ENCODE assay signal across 1 cellular context in the genomic region with DNA sequence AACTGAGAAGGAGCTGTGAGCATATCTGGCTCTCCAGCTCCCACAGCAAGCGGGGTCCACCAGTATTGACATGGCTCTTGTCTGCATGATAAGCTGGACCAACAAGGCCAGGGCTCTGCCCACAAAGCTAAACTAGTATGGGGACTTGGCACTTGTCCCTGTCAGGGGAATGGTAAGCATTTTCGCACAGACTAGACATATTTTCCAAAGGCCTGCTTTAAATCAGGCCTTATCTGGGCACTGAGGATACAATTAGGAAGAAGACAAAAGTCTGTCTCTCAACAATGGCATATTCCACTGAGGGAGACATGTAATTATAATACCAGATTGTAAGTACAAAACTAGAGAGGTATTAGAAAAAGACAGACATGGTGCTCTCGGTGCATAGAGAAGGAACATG.
TF ChIP-seq lines count a peak whose summit lies in the region.

No MANE protein-coding gene starts in this region.

TF ChIP-seq in SK-N-SH treated with all-trans-retinoic acid at 6 μM for 48 hours, 23 proteins besides CTCF, POLR2A, EP300 and RAD21 (continued from another document):
- no peak for TF ChIP-seq PPARA (CRISPR knock-in tag; IDR thresholded peaks at IDR 0.05; ENCODE audit: borderline replicate concordance)
- TF ChIP-seq ZNF565 (CRISPR knock-in tag; conservative IDR thresholded peaks at IDR 0.05; ENCODE audit: low read depth) = no peak
- TF ChIP-seq RARB (CRISPR knock-in tag; IDR thresholded peaks at IDR 0.05) = no peak
